8 cellular contexts compared by ENCODE assay signal in genomic region chr3:17692846-17693669, GRCh38. TPM values are rescaled to one million over a fixed set of nuclear protein-coding genes. Genes with fewer than 3 reads are reported as not detected.
DNase-seq lines count a peak whose midpoint lies in the region; ATAC-seq lines count a peak whose summit lies in the region.
"Not testable (repeated sequence)": the region's sequence is repeated elsewhere in the genome, so short reads cannot be mapped to it uniquely, and the experiment has no call there.

No MANE protein-coding gene starts in this region.

- peak overlapping the region; percentile 28 for H3K4me3 Mint-ChIP-seq in T-helper 17 cell

- ATAC-seq in T-helper 17 cell = peak; percentile 89

- H3K4me1 Mint-ChIP-seq in T-helper 17 cell = not testable (repeated sequence)

- not testable (repeated sequence) for H3K9me3 ChIP-seq in T-helper 17 cell (ENCODE audit: control insufficient read depth, low read length, poor library complexity, severe bottlenecking)

- in situ Hi-C loops in Caki2 (cut with HindIII; ENCODE audit: low pct_unique_long_range_greater_than_20kb, low sequenced_read_pairs) = not testable (repeated sequence)

- not testable (repeated sequence) for H3K27ac Mint-ChIP-seq in T-helper 17 cell

- intact Hi-C loops in head of caudate nucleus (cut with DNase I) = not testable (repeated sequence)

- DNase-seq in Caki2 (ENCODE audit: low read depth) = peak; percentile 42
- peak; percentile 84 for DNase-seq in NCI-H2029 (lab: John Stamatoyannopoulos, UW)
- peak; percentile 14 to 43 (median 16) for DNase-seq in T-helper 17 cell
- DNase-seq in activated CD4-positive, alpha-beta T cell treated with anti-CD3 and anti-CD28 coated beads, Interleukin-2, amount 50 U/mL, for 4 hours = peak; percentile 36 to 46
- peak; percentile 17 to 24 for DNase-seq in activated T-helper 1 cell treated with anti-CD3 and anti-CD28 coated beads, Interleukin-2, amount 50 U/mL, for 16 hours (ENCODE audit: low read depth in 1 of 2, low spot score in 1 of 2)
- DNase-seq in head of caudate nucleus = peak in 33 of 42 donors; percentile 5 to 63 (median 30)
- DNase-seq in stimulated activated CD4-positive, alpha-beta T cell treated with anti-CD3 and anti-CD28 coated beads, Interleukin-12 subunit alpha, Interleukin-12 subunit beta, amount 100 ng/mL, for 4 hours = peak; percentile 38
- peak; percentile 9 to 19 (median 18) for DNase-seq in stimulated activated CD4-positive, alpha-beta T cell treated with anti-CD3 and anti-CD28 coated beads, TNF-alpha, amount 100 ng/mL, for 48 hours (ENCODE audit: low read depth in 3 of 3)

- H3K36me3 Mint-ChIP-seq in T-helper 17 cell (ENCODE audit: low read depth) = not testable (repeated sequence)

- not testable (repeated sequence) for H3K27me3 Mint-ChIP-seq in T-helper 17 cell

RNA-seq across cellular contexts. Expression of gene TBC1D5, which starts 49.4 kb away (rescaled TPM):
- total RNA-seq in Caki2 (2014; rRNA removed; shearing (Covaris generic); ENCODE audit: low replicate concordance) = 31.2 and 69.2 TPM in 2 replicates
- total RNA-seq in T-helper 17 cell = 10 to 100 TPM; 53.7 to 58.4 TPM

Comparison
In these comparisons a context has a peak if more than half of its experiments do, and no peak if none do; other contexts are left out.
1. Peak in every context shown above with its lines: DNase-seq and ATAC-seq.
2. DNase-seq: peak in every context shown above with its lines; median percentile 84 in NCI-H2029; 42 in Caki2; 41 in activated CD4-positive, alpha-beta T cell treated with anti-CD3 and anti-CD28 coated beads, Interleukin-2, amount 50 U/mL, for 4 hours; 38 in stimulated activated CD4-positive, alpha-beta T cell treated with anti-CD3 and anti-CD28 coated beads, Interleukin-12 subunit alpha, Interleukin-12 subunit beta, amount 100 ng/mL, for 4 hours; 30 in head of caudate nucleus; 20 in activated T-helper 1 cell treated with anti-CD3 and anti-CD28 coated beads, Interleukin-2, amount 50 U/mL, for 16 hours; 18 in stimulated activated CD4-positive, alpha-beta T cell treated with anti-CD3 and anti-CD28 coated beads, TNF-alpha, amount 100 ng/mL, for 48 hours; 16 in T-helper 17 cell.